In genomic region chr3:126033765-126034164, GRCh38 we compare ENCODE assay signal across 22 cellular contexts. TPM values are rescaled to one million over a fixed set of nuclear protein-coding genes. Genes with fewer than 3 reads are reported as not detected.
DNase-seq lines count a peak whose midpoint lies in the region; ATAC-seq lines count a peak whose summit lies in the region.
"Had no signal": no experiment of that assay in that cellular context is flagged by ENCODE, and none has a peak within 500 bp of the region (broad histone marks: within the 10 kb centered on the region; RNA-seq: fewer than 3 reads in every experiment).

No MANE protein-coding gene starts in this region.

- no peak overlapping the region for H3K4me3 Mint-ChIP-seq in stimulated activated memory B cell treated with anti-CD40 and anti-IgM and Interleukin-4, amounts not matched to agents 10 μg/mL and 1 μg/mL and 100 μg/mL, for 72 hours
- H3K4me3 Mint-ChIP-seq: CD4-positive, alpha-beta T cell; IgD-negative memory B cell had no signal

- DNase-seq in Right ventricle myocardium inferior (ENCODE audit: missing footprints) (peak; percentile 4), left cardiac atrium (no peak), islet precursor cell (peak; percentile 32), posterior vena cava (ENCODE audit: low spot score) (peak; percentile 18), CD1c-positive myeloid dendritic cell (ENCODE audit: extremely low spot score) (no peak), GOT3 (lab: John Stamatoyannopoulos, UW) (no peak)
- DNase-seq: BE2C; CD4-positive, alpha-beta T cell; COR-L47; DMS 273 treated with DMSO at 0.1 percent for 48 hours; NCI-H1105; NCI-H146; NCI-H2227 treated with DMSO at 0.1 percent for 48 hours; NCI-H510A treated with DMSO at 0.1 percent for 48 hours; NCI-H774; SJCRH30 had no signal

- peaks cover 3% of the 10 kb centered on the region for H3K9me3 Mint-ChIP-seq in stimulated activated memory B cell treated with anti-CD40 and anti-IgM and Interleukin-4, amounts not matched to agents 10 μg/mL and 1 μg/mL and 100 μg/mL, for 72 hours
- H3K9me3 Mint-ChIP-seq: CD4-positive, alpha-beta T cell had no signal

- ATAC-seq in Right ventricle myocardium inferior (no peak), left cardiac atrium (no peak), GM18861 (IDR thresholded peaks at IDR 0.05; ENCODE audit: unreplicated experiment) (no peak)
- no peak for ATAC-seq in stimulated activated memory B cell treated with anti-CD40 and anti-IgM and Interleukin-4, amounts not matched to agents 10 μg/mL and 1 μg/mL and 100 μg/mL, for 72 hours
- ATAC-seq: GM12878, HCT116, Panc1 had no signal

- no peak overlapping the region for H3K27ac Mint-ChIP-seq in stimulated activated memory B cell treated with anti-CD40 and anti-IgM and Interleukin-4, amounts not matched to agents 10 μg/mL and 1 μg/mL and 100 μg/mL, for 72 hours
- H3K27ac Mint-ChIP-seq: CD4-positive, alpha-beta T cell; IgD-negative memory B cell had no signal

- H3K27me3 Mint-ChIP-seq in stimulated activated memory B cell treated with anti-CD40 and anti-IgM and Interleukin-4, amounts not matched to agents 10 μg/mL and 1 μg/mL and 100 μg/mL, for 72 hours = no peaks in the 10 kb centered on the region
- H3K27me3 Mint-ChIP-seq: CD4-positive, alpha-beta T cell; IgD-negative memory B cell had no signal

- intact Hi-C loops in Right ventricle myocardium inferior (cut with DNase I) = no loop called here
- intact Hi-C loops in left cardiac atrium (cut with DNase I) = no loop called here
- intact Hi-C loops in posterior vena cava (cut with DNase I) = no loop called here

- H3K4me1 Mint-ChIP-seq in stimulated activated memory B cell treated with anti-CD40 and anti-IgM and Interleukin-4, amounts not matched to agents 10 μg/mL and 1 μg/mL and 100 μg/mL, for 72 hours = peaks cover 6% of the 10 kb centered on the region
- H3K4me1 Mint-ChIP-seq: IgD-negative memory B cell had no signal

- H3K36me3 Mint-ChIP-seq in stimulated activated memory B cell treated with anti-CD40 and anti-IgM and Interleukin-4, amounts not matched to agents 10 μg/mL and 1 μg/mL and 100 μg/mL, for 72 hours = peaks cover 80% of the 10 kb centered on the region

RNA-seq across cellular contexts. Expression of gene SLC41A3, which starts 50.2 kb away (rescaled TPM):
- total RNA-seq in Right ventricle myocardium inferior = 36.2 TPM
- 10 to 100 TPM; 31.1 to 34.0 TPM for total RNA-seq in left cardiac atrium
- total RNA-seq in posterior vena cava = 10 to 100 TPM; 44.7 to 49.0 TPM

Comparison
In these comparisons a context has a peak if more than half of its experiments do, and no peak if none do; other contexts are left out.
1. DNase-seq: peak in Right ventricle myocardium inferior (single experiment), islet precursor cell (single experiment) and posterior vena cava (single experiment); none in left cardiac atrium (single experiment), CD1c-positive myeloid dendritic cell (single experiment) and GOT3 (single experiment).